In the genomic region with DNA sequence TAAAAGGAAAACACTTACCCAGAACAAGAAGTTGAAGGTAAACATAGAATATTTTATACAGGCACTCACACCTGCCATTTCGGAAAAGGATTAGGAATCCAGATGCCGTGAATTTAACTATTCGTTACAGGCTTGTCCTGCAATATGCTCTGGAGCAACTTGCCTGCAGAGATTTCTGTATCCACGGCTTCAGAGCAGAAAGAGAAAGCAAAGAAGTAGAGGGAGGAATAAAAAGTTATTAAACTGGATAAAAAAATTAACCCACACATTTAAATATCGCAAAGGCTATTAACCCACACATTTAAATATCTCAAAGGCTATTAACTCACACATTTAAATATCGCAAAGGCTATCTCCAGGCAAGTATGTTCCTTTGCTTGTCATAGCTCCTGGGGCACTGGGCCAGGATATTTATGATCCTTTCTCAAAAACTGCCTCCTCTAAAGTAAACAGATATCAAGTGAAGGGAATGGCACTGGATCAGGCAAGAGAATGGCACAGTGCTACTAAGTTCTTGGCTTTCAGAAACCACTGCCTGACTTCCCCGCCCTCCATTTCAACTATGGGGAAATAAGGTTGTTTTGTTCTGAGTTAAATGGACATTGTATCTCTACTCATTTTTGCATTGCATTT, we compare ENCODE assay signal across 12 cellular contexts. TPM values are rescaled to one million over a fixed set of nuclear protein-coding genes. Genes with fewer than 3 reads are reported as not detected.
DNase-seq lines count a peak whose midpoint lies in the region; ATAC-seq and TF ChIP-seq lines count a peak whose summit lies in the region.
"Had no signal": no experiment of that assay in that cellular context is flagged by ENCODE, and none has a peak within 500 bp of the region (broad histone marks: within the 10 kb centered on the region; RNA-seq: fewer than 3 reads in every experiment).

A gene (minus strand): TSS at position 399 of the 633 bp plus-strand sequence. CDS start 321 bp downstream, at position 78.

- peaks cover 0 to 23% (median 0%) of the 10 kb centered on the region in 4 donors for H3K4me1 ChIP-seq in Peyer's patch
- peaks cover 4 to 27% of the 10 kb centered on the region in 2 donors for H3K4me1 ChIP-seq in thoracic aorta (ENCODE audit: control insufficient read depth in 1 of 2, low read depth in 2 of 2)

- H3K9me3 ChIP-seq in Peyer's patch (no peaks in the 10 kb centered on the region), thoracic aorta (no peaks in the 10 kb centered on the region)
- H3K9me3 ChIP-seq: SJCRH30 had no signal

- H3K27ac ChIP-seq in Peyer's patch (peak within 1 kb of the TSS in 3 of 4 donors; percentile 58 to 84 (median 77)), thoracic aorta (peak within 1 kb of the TSS; percentile 7 to 41)
- H3K27ac ChIP-seq: SJCRH30 had no signal

- H3K4me3 ChIP-seq in Peyer's patch = peak within 1 kb of the TSS in 3 of 4 donors; percentile 14 to 55 (median 50)
- H3K4me3 ChIP-seq in lower leg skin (ENCODE audit: low read depth, poor library complexity, severe bottlenecking) = no peak within 1 kb of the TSS
- H3K4me3 ChIP-seq in thoracic aorta = peak within 1 kb of the TSS; percentile 57
- H3K4me3 ChIP-seq: SJCRH30 had no signal

- TF ChIP-seq CTCF in Peyer's patch (IDR thresholded peaks at IDR 0.05) = no peak
- TF ChIP-seq CTCF in lower leg skin (IDR thresholded peaks at IDR 0.05) = no peak
- TF ChIP-seq CTCF in thoracic aorta (IDR thresholded peaks at IDR 0.05) = no peak

- ATAC-seq in thoracic aorta (ENCODE audit: insufficient number of reproducible peaks, low FRiP score, low read depth) = no peak
- no peak for ATAC-seq in HG02884 (IDR thresholded peaks at IDR 0.05; ENCODE audit: unreplicated experiment)

- H3K36me3 ChIP-seq in Peyer's patch (no peaks in the 10 kb centered on the region), thoracic aorta (no peaks in the 10 kb centered on the region)
- H3K36me3 ChIP-seq: SJCRH30 had no signal

- in situ Hi-C loops in G401 (cut with HindIII; ENCODE audit: low sequenced_read_pairs) = no loop called here

- H3K27me3 ChIP-seq in Peyer's patch = no peaks in the 10 kb centered on the region
- no peaks in the 10 kb centered on the region for H3K27me3 ChIP-seq in thoracic aorta (replicated peaks; ENCODE audit: insufficient read depth)
- H3K27me3 ChIP-seq: SJCRH30 had no signal

- 44 to 55% methylated on average over 7 of the region's 7 CpGs for WGBS in lower leg skin, 2 donors

- DNase-seq in NCI-H1105 (lab: John Stamatoyannopoulos, UW) = peak; percentile 75
- DNase-seq in Peyer's patch = peak in 1 of 3 donors; percentile 80
- DNase-seq in lower leg skin (ENCODE audit: low spot score in 2 of 2) = no peak
- DNase-seq in thoracic aorta (ENCODE audit: low spot score) = no peak
- DNase-seq in G401 (ENCODE audit: low spot score) = no peak
- DNase-seq in activated CD8-positive, alpha-beta memory T cell treated with anti-CD3 and anti-CD28 coated beads, Interleukin-2, amount 50 U/mL, for 4 hours = no peak
- no peak for DNase-seq in HUDEP-2 (lab: John Stamatoyannopoulos, UW; ENCODE audit: unreplicated experiment in 76 of 76)
- DNase-seq: activated CD4-positive, alpha-beta T cell treated with anti-CD3 and anti-CD28 coated beads for 4 hours; activated naive CD4-positive, alpha-beta T cell treated with anti-CD3 and anti-CD28 coated beads for 36 hours; NCI-H1436 treated with DMSO at 0.1 percent for 48 hours had no signal

- peak; percentile 43 to 70 for TF ChIP-seq POLR2A in Peyer's patch (IDR thresholded peaks at IDR 0.05)
- no peak for TF ChIP-seq POLR2A in lower leg skin (IDR thresholded peaks at IDR 0.05)

- intact Hi-C loops in lower leg skin (cut with DNase I; ENCODE audit: low total_unique reads) = no loop called here

RNA-seq across cellular contexts. Expression of the gene that starts here (rescaled TPM):
- total RNA-seq in Peyer's patch = 100 to 1,000 TPM in 3 of 4 donors, 10 to 100 TPM in 1; 71.0 to 963 (median 558) TPM
- 10 to 100 TPM in 3 of 4 donors, 1 to 10 TPM in 1; 5.9 to 22.9 (median 18.9) TPM for total RNA-seq in lower leg skin
- total RNA-seq in thoracic aorta = 10 to 100 TPM; 12.8 to 70.9 TPM
- total RNA-seq in G401 (2014; rRNA removed; shearing (Covaris generic)) = not detected in 2 replicates
- total RNA-seq: activated naive CD4-positive, alpha-beta T cell treated with anti-CD3 and anti-CD28 coated beads for 36 hours had no signal

Comparison
In these comparisons a context has a peak if more than half of its experiments do, and no peak if none do; other contexts are left out.
1. POLR2A ChIP-seq: peak in Peyer's patch (2 of 2); none in lower leg skin (0 of 2).